Comparison of ENCODE assay signal across 8 cellular contexts in the genomic region with DNA sequence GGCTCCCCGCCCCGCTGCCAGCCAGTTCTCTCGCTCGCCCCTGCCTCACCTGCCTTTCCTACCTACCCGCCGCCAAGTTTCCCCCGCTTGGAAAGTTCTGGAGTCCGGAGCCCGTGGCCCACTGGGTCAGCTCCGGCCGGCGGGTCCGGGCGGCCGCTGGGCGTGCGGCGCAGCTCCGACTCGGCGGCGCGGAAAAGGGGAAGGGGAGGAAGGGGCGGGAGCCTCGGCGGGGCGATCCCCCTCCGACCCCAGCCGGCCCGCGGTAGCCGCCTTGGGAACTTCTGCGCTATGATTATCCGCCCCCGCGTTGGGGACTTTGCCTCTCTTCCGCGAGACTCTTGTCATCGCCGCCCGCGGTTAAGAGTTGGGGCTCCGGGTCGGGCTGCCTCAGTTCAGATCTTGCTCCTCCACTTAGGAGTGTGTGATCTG. TPM values are rescaled to one million over a fixed set of nuclear protein-coding genes. Genes with fewer than 3 reads are reported as not detected.
DNase-seq lines count a peak whose midpoint lies in the region; ATAC-seq, FAIRE-seq and TF ChIP-seq lines count a peak whose summit lies in the region.

No MANE protein-coding gene starts in this region.

- H3K4me1 ChIP-seq in ACC112 (ENCODE audit: control insufficient read depth, insufficient read depth, low read length, unreplicated experiment) (peaks cover 6% of the 10 kb centered on the region), colonic mucosa (no peaks in the 10 kb centered on the region), mesenchymal stem cell (ENCODE audit: control insufficient read depth, insufficient read depth, low read depth, low read length) (peaks cover 17% of the 10 kb centered on the region)

- H2BK12ac ChIP-seq in mesenchymal stem cell (ENCODE audit: low read length in 2 of 2) = no peak overlapping the region

- H2BK120ac ChIP-seq in mesenchymal stem cell (ENCODE audit: low read depth, low read length) = no peak overlapping the region

- H3K36me3 ChIP-seq in ACC112 (ENCODE audit: insufficient read depth, low read length) (no peaks in the 10 kb centered on the region), colonic mucosa (no peaks in the 10 kb centered on the region), mesenchymal stem cell (ENCODE audit: control insufficient read depth in 1 of 2, insufficient read depth in 2 of 2, low read depth in 1 of 2, low read length in 2 of 2) (peaks cover 0 to 6% of the 10 kb centered on the region in 2 experiments)

- H3K9me3 ChIP-seq in colonic mucosa (no peaks in the 10 kb centered on the region), mesenchymal stem cell (ENCODE audit: control insufficient read depth, low read length) (no peaks in the 10 kb centered on the region)

- peak overlapping the region in 1 of 2 experiments; percentile 68 for H3K14ac ChIP-seq in mesenchymal stem cell (ENCODE audit: low read length in 2 of 2)

- TF ChIP-seq CTCF in colonic mucosa (IDR thresholded peaks at IDR 0.05) = no peak

- peak overlapping the region; percentile 41 for H4K8ac ChIP-seq in mesenchymal stem cell (ENCODE audit: low read length)

- no peak overlapping the region for H2BK15ac ChIP-seq in mesenchymal stem cell (ENCODE audit: low read depth, poor library complexity, severe bottlenecking)

- no peak overlapping the region for H4K91ac ChIP-seq in mesenchymal stem cell (ENCODE audit: low read length)

- no peak overlapping the region for H2AK5ac ChIP-seq in mesenchymal stem cell (ENCODE audit: low read length, severe bottlenecking)

- peak overlapping the region; percentile 99 for H3K4me2 ChIP-seq in mesenchymal stem cell (ENCODE audit: low read length, poor library complexity, severe bottlenecking)

- DNase-seq in colonic mucosa = peak; percentile 58
- no peak for DNase-seq in mesenchymal stem cell
- peak; percentile 29 to 39 for DNase-seq in stimulated activated CD8-positive, alpha-beta memory T cell treated with anti-CD3 and anti-CD28 coated beads, Interleukin-2, amount 100 ng/mL, for 1 hour (ENCODE audit: low read depth in 2 of 2)
- no peak for DNase-seq in RCC 7860 (ENCODE audit: low spot score)

- 3% methylated on average over 6 of the region's 44 CpGs for WGBS in mesenchymal stem cell

- H3K79me1 ChIP-seq in mesenchymal stem cell (replicated peaks; ENCODE audit: low read length, poor library complexity, severe bottlenecking) = no peaks in the 10 kb centered on the region

- H3K27ac ChIP-seq in ACC112 (ENCODE audit: low read depth, low read length) = no peak overlapping the region
- peak overlapping the region; percentile 93 for H3K27ac ChIP-seq in colonic mucosa
- no peak overlapping the region for H3K27ac ChIP-seq in mesenchymal stem cell (ENCODE audit: low read length, poor library complexity, severe bottlenecking)

- H3K4me3 ChIP-seq in ACC112 (ENCODE audit: low read depth, low read length) = peak overlapping the region; percentile 86
- H3K4me3 ChIP-seq in colonic mucosa = peak overlapping the region; percentile 64
- peak overlapping the region; percentile 76 to 83 for H3K4me3 ChIP-seq in mesenchymal stem cell (ENCODE audit: insufficient read depth in 1 of 2, low read depth in 1 of 2, low read length in 2 of 2)

- peak; percentile 18 for ATAC-seq in GM19372 (IDR thresholded peaks at IDR 0.05; ENCODE audit: low read depth, unreplicated experiment)
- ATAC-seq in HG03520 (IDR thresholded peaks at IDR 0.05; ENCODE audit: unreplicated experiment) = peak; percentile 15
- peak; percentile 40 to 51 for ATAC-seq in activated CD4-positive, CD25-positive, alpha-beta regulatory T cell treated with anti-CD3 and anti-CD28 coated beads, Interleukin-2, amount 50 U/mL, for 24 hours

- H3K79me2 ChIP-seq in ACC112 (ENCODE audit: control insufficient read depth, insufficient read depth, low read length, unreplicated experiment) = no peaks in the 10 kb centered on the region

- H3K4ac ChIP-seq in mesenchymal stem cell (ENCODE audit: low read depth in 1 of 2, low read length in 2 of 2) = no peak overlapping the region

- intact Hi-C loops in colonic mucosa (cut with DNase I) = no loop called here

- H2BK5ac ChIP-seq in mesenchymal stem cell (ENCODE audit: low read depth, low read length, poor library complexity, severe bottlenecking) = no peak overlapping the region

- H3K23ac ChIP-seq in mesenchymal stem cell (ENCODE audit: low read length in 2 of 2) = peak overlapping the region in 1 of 2 experiments; percentile 40

- H2AFZ ChIP-seq in ACC112 (ENCODE audit: low read length, unreplicated experiment) (peak overlapping the region; percentile 69), mesenchymal stem cell (ENCODE audit: low read depth, low read length) (peak overlapping the region; percentile 87)

- H3K27me3 ChIP-seq in ACC112 (ENCODE audit: insufficient read depth, low read length) = peaks cover 62% of the 10 kb centered on the region
- no peaks in the 10 kb centered on the region for H3K27me3 ChIP-seq in colonic mucosa
- H3K27me3 ChIP-seq in mesenchymal stem cell (ENCODE audit: control insufficient read depth in 1 of 2, insufficient read depth in 1 of 2, low read length in 2 of 2) = peaks cover 40 to 50% of the 10 kb centered on the region in 2 experiments

- FAIRE-seq in RCC 7860 (lab: Jason Lieb, UNC) = no peak

- peak overlapping the region in 1 of 2 experiments; percentile 49 for H3K18ac ChIP-seq in mesenchymal stem cell (ENCODE audit: low read depth in 1 of 2, low read length in 2 of 2)

- H3K9ac ChIP-seq in colonic mucosa (ENCODE audit: low read depth in 2 of 2, low read length in 2 of 2) (peak overlapping the region; percentile 88 to 99), mesenchymal stem cell (ENCODE audit: low read length) (peak overlapping the region; percentile 53)

RNA-seq across cellular contexts. Expression of gene SF3B5, which starts 31.0 kb away (rescaled TPM):
- total RNA-seq in colonic mucosa = 100 to 1,000 TPM; 149 to 285 TPM
- polyA plus RNA-seq in mesenchymal stem cell (2013, experiment 1 of 2) = 218 TPM
- polyA plus RNA-seq in mesenchymal stem cell (2013, experiment 2 of 2) = 215 TPM

RNA-seq across cellular contexts. Expression of gene PLAGL1, which starts 56.4 kb away (rescaled TPM):
- total RNA-seq in colonic mucosa = 10 to 100 TPM; 30.2 to 51.1 TPM
- 39.6 TPM for polyA plus RNA-seq in mesenchymal stem cell (2013, experiment 1 of 2)
- 38.7 TPM for polyA plus RNA-seq in mesenchymal stem cell (2013, experiment 2 of 2)

Comparison
In these comparisons a context has a peak if more than half of its experiments do, and no peak if none do; other contexts are left out.
1. DNase-seq: peak in colonic mucosa (single experiment) and stimulated activated CD8-positive, alpha-beta memory T cell treated with anti-CD3 and anti-CD28 coated beads, Interleukin-2, amount 100 ng/mL, for 1 hour (2 of 2); none in mesenchymal stem cell (single experiment) and RCC 7860 (single experiment).
2. Peak in every context shown above with its lines, with median percentiles within 50 percentile points of each other: H3K4me3 ChIP-seq and ATAC-seq.